In genomic region chr1:107401704-107402103, GRCh38 we compare ENCODE assay signal across 1 cellular context.
A peak's percentile ranks its signal among the peaks of the same experiment; 100 is the strongest.
TF ChIP-seq lines count a peak whose summit lies in the region.

No MANE protein-coding gene starts in this region.

TF ChIP-seq in HepG2, 621 proteins besides CTCF, POLR2A, EP300 and RAD21 (continued from another document):
- no peak for TF ChIP-seq HNF1A (IDR thresholded peaks at IDR 0.05; ENCODE audit: low read depth)
- TF ChIP-seq HNF1A (CRISPR knock-in tag; IDR thresholded peaks at IDR 0.05; ENCODE audit: borderline replicate concordance), result no peak
- no peak for TF ChIP-seq ZNF598 (CRISPR knock-in tag; IDR thresholded peaks at IDR 0.05; ENCODE audit: borderline replicate concordance)
- no peak for TF ChIP-seq ELF4 (CRISPR knock-in tag; IDR thresholded peaks at IDR 0.05; ENCODE audit: borderline replicate concordance)
- peak; percentile 83 for TF ChIP-seq CREB1 (IDR thresholded peaks at IDR 0.05)
- no peak for TF ChIP-seq CREB1 (CRISPR knock-in tag; IDR thresholded peaks at IDR 0.05)
- TF ChIP-seq ZNF780A (CRISPR knock-in tag; IDR thresholded peaks at IDR 0.05), result no peak
